In the genomic region with DNA sequence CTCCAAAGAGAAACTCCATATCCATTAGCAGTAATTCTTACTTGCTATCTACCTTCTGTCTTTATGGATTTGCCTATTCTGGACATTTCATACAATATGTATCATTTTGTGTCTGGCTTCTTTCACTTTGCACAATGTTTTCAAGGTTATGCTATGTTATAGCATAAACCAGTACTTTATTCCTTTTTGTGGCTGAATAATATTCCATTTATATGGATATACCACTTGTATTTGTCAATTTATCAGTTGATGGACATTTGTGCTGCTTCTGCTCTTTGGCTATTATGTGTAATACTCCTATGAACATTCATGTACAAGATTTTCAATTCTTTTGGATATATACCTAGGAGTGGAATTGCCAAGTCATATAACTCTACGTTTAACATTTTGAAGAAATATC, we compare ENCODE assay signal across 7 cellular contexts.
"Had no signal": no experiment of that assay in that cellular context is flagged by ENCODE, and none has a peak within 500 bp of the region (broad histone marks: within the 10 kb centered on the region; RNA-seq: fewer than 3 reads in every experiment).

No MANE protein-coding gene starts in this region.

- H2AFZ ChIP-seq: GM23338 had no signal

- H3K36me3 ChIP-seq: HAP-1 had no signal

- ATAC-seq: GM23338, HCT116 had no signal

- H3K4me3 ChIP-seq: GM23338, HAP-1 had no signal

- DNase-seq: H7, IMR-90, KBM-7 had no signal

- H3K4me2 ChIP-seq: GM23338 had no signal

- FAIRE-seq: HTR-8/SVneo had no signal
